ENCODE assay signal across 28 cellular contexts in the genomic region with DNA sequence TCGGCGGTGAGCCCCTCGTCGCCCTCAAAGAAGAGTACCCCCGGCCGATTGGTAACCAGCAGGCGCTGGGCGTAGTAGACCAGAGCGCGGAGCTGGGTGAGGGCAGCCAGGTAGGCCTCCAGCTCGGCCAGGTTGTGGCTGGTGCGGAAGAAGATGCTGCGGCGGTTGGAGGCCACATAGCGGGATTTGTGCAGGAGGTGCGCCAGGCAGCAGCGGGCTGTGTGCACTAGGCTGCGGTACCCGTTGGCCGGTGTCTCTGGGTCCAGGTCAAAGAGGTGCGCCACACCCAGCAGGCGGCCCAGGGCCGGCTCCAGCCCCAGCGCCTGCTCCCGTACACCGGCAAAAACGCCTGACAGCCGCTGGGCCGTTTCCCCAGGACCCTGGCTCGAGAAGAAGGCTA. TPM values are rescaled to one million over a fixed set of nuclear protein-coding genes. Genes with fewer than 3 reads are reported as not detected.
DNase-seq lines count a peak whose midpoint lies in the region; ATAC-seq, FAIRE-seq and TF ChIP-seq lines count a peak whose summit lies in the region.
"Had no signal": no experiment of that assay in that cellular context is flagged by ENCODE, and none has a peak within 500 bp of the region (broad histone marks: within the 10 kb centered on the region; RNA-seq: fewer than 3 reads in every experiment).

No MANE protein-coding gene starts in this region.

- WGBS in thyroid gland, 2 donors, result 96% methylated on average over 20 to 24 of the region's 30 CpGs

- H3K36me3 Mint-ChIP-seq in activated naive CD8-positive, alpha-beta T cell treated with anti-CD3 and anti-CD28 coated beads for 36 hours, result peaks cover 5% of the 10 kb centered on the region

- H3K27me3 Mint-ChIP-seq in activated naive CD8-positive, alpha-beta T cell treated with anti-CD3 and anti-CD28 coated beads for 36 hours, result no peaks in the 10 kb centered on the region
- H3K27me3 Mint-ChIP-seq: CD4-positive, alpha-beta T cell had no signal

- no peak for ATAC-seq in GM21723 (IDR thresholded peaks at IDR 0.05; ENCODE audit: unreplicated experiment)
- ATAC-seq: A549, HepG2 had no signal

- TF ChIP-seq CTCF in kidney (IDR thresholded peaks at IDR 0.05; ENCODE audit: borderline replicate concordance, extremely low read depth, insufficient read depth) (no peak), thyroid gland (IDR thresholded peaks at IDR 0.05) (no peak)

- intact Hi-C loops in kidney (cut with DNase I), result no loop called here
- intact Hi-C loops in thyroid gland (cut with DNase I), result no loop called here

- H3K4me3 Mint-ChIP-seq in activated naive CD8-positive, alpha-beta T cell treated with anti-CD3 and anti-CD28 coated beads for 36 hours, result no peak overlapping the region
- H3K4me3 Mint-ChIP-seq: CD4-positive, alpha-beta T cell had no signal

- H3K9ac ChIP-seq in adipocyte (ENCODE audit: low read length) (peak overlapping the region; percentile 89), kidney (ENCODE audit: low read length in 2 of 2) (no peak overlapping the region)
- H3K9ac ChIP-seq: BLaER1 treated with 17β-estradiol and CSF1 and Interleukin-3, amounts not matched to agents 10 nM and 100 nM had no signal

- H3K27ac Mint-ChIP-seq in activated naive CD8-positive, alpha-beta T cell treated with anti-CD3 and anti-CD28 coated beads for 36 hours, result no peak overlapping the region

- no peak for DNase-seq in adipocyte (ENCODE audit: low read depth)
- DNase-seq in caudate nucleus (lab: John Stamatoyannopoulos, UW), result no peak
- peak; percentile 57 for DNase-seq in kidney
- DNase-seq in substantia nigra (lab: John Stamatoyannopoulos, UW), result no peak
- no peak for DNase-seq in thyroid gland
- DNase-seq in activated naive CD8-positive, alpha-beta T cell treated with anti-CD3 and anti-CD28 coated beads for 36 hours, result no peak
- DNase-seq: AML-193; CD4-positive, alpha-beta T cell; DMS53; GOT3; Kasumi-1; NCI-H1105; NCI-H146; NCI-H1930; NCI-H2107; NCI-H524 treated with DMSO at 0.1 percent for 48 hours; NCI-H774; SIG-M5 had no signal

- peak overlapping the region; percentile 83 for H3K4me3 ChIP-seq in adipocyte (ENCODE audit: low read length)
- H3K4me3 ChIP-seq in kidney (ENCODE audit: low read length in 2 of 2), result no peak overlapping the region
- H3K4me3 ChIP-seq in thyroid gland (replicated peaks in 1 of 3), result no peak overlapping the region
- H3K4me3 ChIP-seq: A549; BLaER1 treated with 17β-estradiol and CSF1 and Interleukin-3, amounts not matched to agents 10 nM and 100 nM; SK-N-MC had no signal

- FAIRE-seq in kidney (lab: Jason Lieb, UNC), result no peak
- FAIRE-seq: A549, D721Med, G401.6, HepG2, RCC 7860 had no signal

- no peaks in the 10 kb centered on the region for H3K4me1 Mint-ChIP-seq in activated naive CD8-positive, alpha-beta T cell treated with anti-CD3 and anti-CD28 coated beads for 36 hours

- H3K4me1 ChIP-seq in adipocyte (ENCODE audit: control insufficient read depth, insufficient read depth, low read length), result peaks cover 25% of the 10 kb centered on the region
- no peaks in the 10 kb centered on the region for H3K4me1 ChIP-seq in kidney (ENCODE audit: control insufficient read depth in 1 of 2, insufficient read depth in 1 of 2, low read depth in 1 of 2, low read length in 2 of 2)
- H3K4me1 ChIP-seq in thyroid gland, result peaks cover 4 to 9% of the 10 kb centered on the region in 2 donors
- H3K4me1 ChIP-seq: A549 had no signal

- peaks cover 56% of the 10 kb centered on the region for H3K36me3 ChIP-seq in adipocyte (ENCODE audit: control insufficient read depth, insufficient read depth, low read length, severe bottlenecking)
- no peaks in the 10 kb centered on the region for H3K36me3 ChIP-seq in kidney (ENCODE audit: control insufficient read depth in 1 of 2, insufficient read depth in 2 of 2, low read length in 2 of 2)
- no peaks in the 10 kb centered on the region for H3K36me3 ChIP-seq in thyroid gland

- H3K27me3 ChIP-seq in adipocyte (replicated peaks; ENCODE audit: control insufficient read depth, insufficient read depth, low read length) (no peaks in the 10 kb centered on the region), thyroid gland (no peaks in the 10 kb centered on the region)
- H3K27me3 ChIP-seq: BLaER1 treated with 17β-estradiol and CSF1 and Interleukin-3, amounts not matched to agents 10 nM and 100 nM had no signal

- H3K9me3 ChIP-seq in adipocyte (ENCODE audit: control insufficient read depth, low read length), result no peaks in the 10 kb centered on the region
- no peaks in the 10 kb centered on the region for H3K9me3 ChIP-seq in kidney (ENCODE audit: control insufficient read depth in 1 of 2, low read length in 2 of 2)
- no peaks in the 10 kb centered on the region for H3K9me3 ChIP-seq in thyroid gland
- H3K9me3 ChIP-seq: A549; BLaER1 treated with 17β-estradiol and CSF1 and Interleukin-3, amounts not matched to agents 10 nM and 100 nM had no signal

- no peaks in the 10 kb centered on the region for H3K9me3 Mint-ChIP-seq in activated naive CD8-positive, alpha-beta T cell treated with anti-CD3 and anti-CD28 coated beads for 36 hours
- H3K9me3 Mint-ChIP-seq: CD4-positive, alpha-beta T cell had no signal

- no peak for TF ChIP-seq POLR2A in thyroid gland (IDR thresholded peaks at IDR 0.05)

- peak overlapping the region; percentile 95 for H3K27ac ChIP-seq in caudate nucleus (ENCODE audit: low read depth, low read length)
- H3K27ac ChIP-seq in kidney (ENCODE audit: low read depth in 2 of 2, low read length in 2 of 2), result no peak overlapping the region
- peak overlapping the region; percentile 98 for H3K27ac ChIP-seq in substantia nigra (ENCODE audit: low read depth, low read length, poor library complexity, severe bottlenecking)
- no peak overlapping the region for H3K27ac ChIP-seq in thyroid gland
- H3K27ac ChIP-seq: A549; BLaER1 treated with 17β-estradiol and CSF1 and Interleukin-3, amounts not matched to agents 10 nM and 100 nM; SK-N-MC had no signal

RNA-seq across cellular contexts. Expression of a gene that starts 16.8 kb away (rescaled TPM):
- total RNA-seq in kidney, result 8.9 TPM
- 9.9 TPM for polyA plus RNA-seq in kidney (ENCODE audit: insufficient read depth, low read depth, low replicate concordance)
- total RNA-seq in thyroid gland, result 10 to 100 TPM in 1 of 4 donors, 1 to 10 TPM in 3; 4.0 to 10.0 (median 7.4) TPM
- total RNA-seq in activated naive CD8-positive, alpha-beta T cell treated with anti-CD3 and anti-CD28 coated beads for 36 hours, result 10 to 100 TPM; 24.8 to 25.1 TPM
- total RNA-seq: HepG2, HT1080 had no signal
- polyA plus RNA-seq: HepG2 had no signal

RNA-seq across cellular contexts. Expression of a gene that starts 20.3 kb away (rescaled TPM):
- total RNA-seq in kidney, result 2.2 TPM
- polyA plus RNA-seq in kidney (ENCODE audit: insufficient read depth, low read depth, low replicate concordance), result 4.9 TPM
- total RNA-seq in thyroid gland, result 1 to 10 TPM in 1 of 4 donors, not detected in 3; 1.0 TPM
- total RNA-seq in activated naive CD8-positive, alpha-beta T cell treated with anti-CD3 and anti-CD28 coated beads for 36 hours, result not detected
- total RNA-seq: CD4-positive, alpha-beta T cell; HT1080 had no signal

RNA-seq across cellular contexts. Expression of a gene that starts 32.4 kb away (rescaled TPM):
- not detected for total RNA-seq in kidney
- polyA plus RNA-seq in kidney (ENCODE audit: insufficient read depth, low read depth, low replicate concordance), result not detected
- total RNA-seq in thyroid gland, result not detected
- not detected for total RNA-seq in activated naive CD8-positive, alpha-beta T cell treated with anti-CD3 and anti-CD28 coated beads for 36 hours
- total RNA-seq: CD4-positive, alpha-beta T cell; HepG2; HT1080; M059J had no signal

Comparison
In these comparisons a context has a peak if more than half of its experiments do, and no peak if none do; other contexts are left out.
1. H3K27ac ChIP-seq: peak in caudate nucleus (single experiment) and substantia nigra (single experiment); none in kidney (0 of 2) and thyroid gland (0 of 3).